ENCODE assay signal across 18 cellular contexts in the genomic region with DNA sequence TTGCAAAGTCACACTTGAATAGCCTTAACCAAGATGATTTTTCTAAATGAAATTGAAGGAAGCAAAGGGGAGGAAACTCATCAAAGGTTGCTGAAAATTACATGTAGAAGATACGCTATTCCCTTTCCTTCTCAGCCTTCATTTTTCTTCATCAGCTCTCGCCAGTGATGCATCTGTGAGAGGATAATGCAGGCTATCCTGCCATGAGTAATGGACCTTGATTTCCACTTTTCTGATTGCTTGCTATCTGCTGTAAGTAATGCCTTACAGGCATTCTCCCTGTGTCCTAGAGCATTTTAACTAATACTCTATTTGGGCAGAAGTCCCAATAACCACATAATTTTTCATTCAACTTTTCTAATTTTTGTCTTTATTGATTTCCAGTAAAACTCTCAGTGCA.
A peak's percentile ranks its signal among the peaks of the same experiment; 100 is the strongest.
DNase-seq lines count a peak whose midpoint lies in the region; ATAC-seq and TF ChIP-seq lines count a peak whose summit lies in the region.
"Had no signal": no experiment of that assay in that cellular context is flagged by ENCODE, and none has a peak within 500 bp of the region (broad histone marks: within the 10 kb centered on the region; RNA-seq: fewer than 3 reads in every experiment).

No MANE protein-coding gene starts in this region.

- WGBS in SK-N-SH (ENCODE audit: low lambda C conversion rate), result 89% methylated on average over 2 of the region's 2 CpGs

- H3K9me2 ChIP-seq in SK-N-SH, result no peaks in the 10 kb centered on the region

- H3K9me3 ChIP-seq in SK-N-SH, result no peaks in the 10 kb centered on the region
- H3K9me3 ChIP-seq in CD4-positive, alpha-beta T cell (ENCODE audit: control insufficient read depth, low read length), result no peaks in the 10 kb centered on the region
- no peaks in the 10 kb centered on the region for H3K9me3 ChIP-seq in T-helper 17 cell (ENCODE audit: control insufficient read depth, low read length, poor library complexity, severe bottlenecking)
- no peaks in the 10 kb centered on the region for H3K9me3 ChIP-seq in naive thymus-derived CD4-positive, alpha-beta T cell (ENCODE audit: control insufficient read depth in 2 of 3, low read length in 3 of 3)
- H3K9me3 ChIP-seq: A549 had no signal

- POLR2A ChIA-PET in SK-N-SH (lab: Yijun Ruan, JAX), result no interaction called here
- POLR2A ChIA-PET in CD4-positive, alpha-beta T cell (lab: Charles Lee), result interaction anchor here (0.8 to 2.0 kb wide), 3 partner anchors 9 to 86 kb away, joined by 3 to 8 read pairs (median 7); no protein-coding TSS in a partner anchor
- POLR2A ChIA-PET in naive thymus-derived CD4-positive, alpha-beta T cell (lab: Charles Lee), result interaction anchor here (0.8 kb wide), 1 partner anchor 55 kb away, joined by 9 read pairs; no protein-coding TSS in a partner anchor

- no peaks in the 10 kb centered on the region for H3F3A ChIP-seq in SK-N-SH (replicated peaks; ENCODE audit: insufficient read depth)

- H3K9ac ChIP-seq in SK-N-SH, result no peak overlapping the region

- no peak for ATAC-seq in SK-N-SH treated with all-trans-retinoic acid at 6 μM for 48 hours
- ATAC-seq in CD4-positive, alpha-beta T cell (ENCODE audit: poor library complexity), result no peak
- no peak for ATAC-seq in T-helper 17 cell
- no peak for ATAC-seq in naive thymus-derived CD4-positive, alpha-beta T cell
- no peak for ATAC-seq in HG03095 (IDR thresholded peaks at IDR 0.05; ENCODE audit: unreplicated experiment)
- ATAC-seq: A549 had no signal

- no peaks in the 10 kb centered on the region for H3K36me3 ChIP-seq in SK-N-SH (replicated peaks in 1 of 2; ENCODE audit: control insufficient read depth in 1 of 2, insufficient read depth in 2 of 2, low read length in 1 of 2)
- H3K36me3 ChIP-seq in naive thymus-derived CD4-positive, alpha-beta T cell (ENCODE audit: control insufficient read depth in 2 of 3, insufficient read depth in 3 of 3, low read length in 3 of 3), result no peaks in the 10 kb centered on the region

- peaks cover 0 to 17% of the 10 kb centered on the region in 2 experiments; a peak in 3 of 4 replicates for H3K4me1 ChIP-seq in SK-N-SH (ENCODE audit: control insufficient read depth in 1 of 2, insufficient read depth in 2 of 2, low read depth in 1 of 2, low read length in 1 of 2)
- peaks cover 6 to 23% of the 10 kb centered on the region in 2 donors for H3K4me1 ChIP-seq in naive thymus-derived CD4-positive, alpha-beta T cell (ENCODE audit: control insufficient read depth in 2 of 2, insufficient read depth in 2 of 2, low read length in 2 of 2)

- DNase-seq in SK-N-SH (no peak), T-helper 17 cell (no peak), AG20443 (ENCODE audit: low spot score) (no peak)
- DNase-seq in CD4-positive, alpha-beta T cell, result no peak
- no peak for DNase-seq in naive thymus-derived CD4-positive, alpha-beta T cell
- DNase-seq: AML-193, EL, H7, Karpas-422, NCI-H1105 treated with DMSO at 0.1 percent for 48 hours, NCI-H2081, NCI-H2227 treated with DMSO at 0.1 percent for 48 hours, NCI-H526, PC-9 had no signal

- TF ChIP-seq RAD21 in SK-N-SH (IDR thresholded peaks at IDR 0.05; ENCODE audit: low read length), result no peak

- no peaks in the 10 kb centered on the region for H3K79me2 ChIP-seq in SK-N-SH (ENCODE audit: insufficient read depth)

- no peak for TF ChIP-seq EP300 in SK-N-SH (IDR thresholded peaks at IDR 0.05; ENCODE audit: borderline replicate concordance in 1 of 2, low read depth in 1 of 2, low read length in 1 of 2)

- H3K4me2 ChIP-seq in SK-N-SH, result no peak overlapping the region
- H3K4me2 ChIP-seq: A549, PC-9 had no signal

- H3K27me3 ChIP-seq in SK-N-SH (ENCODE audit: insufficient read depth), result no peaks in the 10 kb centered on the region
- no peaks in the 10 kb centered on the region for H3K27me3 ChIP-seq in CD4-positive, alpha-beta T cell (ENCODE audit: control insufficient read depth, insufficient read depth, low read length)
- no peaks in the 10 kb centered on the region for H3K27me3 ChIP-seq in naive thymus-derived CD4-positive, alpha-beta T cell (ENCODE audit: control insufficient read depth in 2 of 2, insufficient read depth in 2 of 2, low read length in 2 of 2)

- no peak overlapping the region for H2AFZ ChIP-seq in SK-N-SH (ENCODE audit: low read depth)
- H2AFZ ChIP-seq: PC-9 had no signal

- no peaks in the 10 kb centered on the region for H3K9me3 Mint-ChIP-seq in CD4-positive, alpha-beta T cell
- H3K9me3 Mint-ChIP-seq in naive thymus-derived CD4-positive, alpha-beta T cell, result no peaks in the 10 kb centered on the region
- H3K9me3 Mint-ChIP-seq: CD8-positive, alpha-beta T cell had no signal

- H3K36me3 Mint-ChIP-seq in CD4-positive, alpha-beta T cell (ENCODE audit: low read depth), result no peaks in the 10 kb centered on the region
- H3K36me3 Mint-ChIP-seq in T-helper 17 cell (ENCODE audit: low read depth), result no peaks in the 10 kb centered on the region
- peaks cover 0 to 2% (median 0%) of the 10 kb centered on the region in 5 donors for H3K36me3 Mint-ChIP-seq in naive thymus-derived CD4-positive, alpha-beta T cell

- CTCF ChIA-PET in SK-N-SH (lab: Yijun Ruan, JAX), result interaction anchor here (1.1 to 2.5 kb wide), 5 partner anchors 10 to 264 kb away, joined by 3 to 13 read pairs (median 7); no protein-coding TSS in a partner anchor
- CTCF ChIA-PET in CD4-positive, alpha-beta T cell (lab: Charles Lee), result no interaction called here
- CTCF ChIA-PET in naive thymus-derived CD4-positive, alpha-beta T cell (lab: Charles Lee), result interaction anchor here (3.2 kb wide), 1 partner anchor 10 kb away, joined by 16 read pairs; no protein-coding TSS in a partner anchor

- no peaks in the 10 kb centered on the region for H3K27me3 Mint-ChIP-seq in CD4-positive, alpha-beta T cell
- H3K27me3 Mint-ChIP-seq in T-helper 17 cell, result no peaks in the 10 kb centered on the region
- H3K27me3 Mint-ChIP-seq in naive thymus-derived CD4-positive, alpha-beta T cell, result no peaks in the 10 kb centered on the region

- TF ChIP-seq CTCF in SK-N-SH (IDR thresholded peaks at IDR 0.05), result no peak
- TF ChIP-seq CTCF in CD4-positive, alpha-beta T cell (IDR thresholded peaks at IDR 0.05), result no peak

- intact Hi-C loops in CD4-positive, alpha-beta T cell (cut with DNase I, micrococcal nuclease), result no loop called here
- intact Hi-C loops in naive thymus-derived CD4-positive, alpha-beta T cell (cut with micrococcal nuclease), result no loop called here

- H3K4me3 Mint-ChIP-seq in CD4-positive, alpha-beta T cell, result peak overlapping the region; percentile 76
- H3K4me3 Mint-ChIP-seq in T-helper 17 cell, result no peak overlapping the region
- peak overlapping the region in 8 of 10 donors; percentile 16 to 83 (median 76) for H3K4me3 Mint-ChIP-seq in naive thymus-derived CD4-positive, alpha-beta T cell

- no peak overlapping the region for H3K4me3 ChIP-seq in SK-N-SH (ENCODE audit: low read depth in 2 of 2, low read length in 1 of 2)
- no peak overlapping the region for H3K4me3 ChIP-seq in naive thymus-derived CD4-positive, alpha-beta T cell (ENCODE audit: low read length)
- H3K4me3 ChIP-seq: A549, PC-9 had no signal

- H3K27ac ChIP-seq in SK-N-SH (ENCODE audit: low read depth in 2 of 2, low read length in 1 of 2), result no peak overlapping the region
- no peak overlapping the region for H3K27ac ChIP-seq in CD4-positive, alpha-beta T cell (ENCODE audit: low read depth, low read length)
- no peak overlapping the region for H3K27ac ChIP-seq in naive thymus-derived CD4-positive, alpha-beta T cell (ENCODE audit: low read depth, low read length)
- H3K27ac ChIP-seq: A549, PC-9 had no signal

- H4K20me1 ChIP-seq in SK-N-SH (ENCODE audit: insufficient read depth), result no peaks in the 10 kb centered on the region

- H3K4me1 Mint-ChIP-seq in CD4-positive, alpha-beta T cell (ENCODE audit: low read depth), result peaks cover 80% of the 10 kb centered on the region
- H3K4me1 Mint-ChIP-seq in T-helper 17 cell, result peaks cover 37% of the 10 kb centered on the region
- H3K4me1 Mint-ChIP-seq in naive thymus-derived CD4-positive, alpha-beta T cell, result peaks cover 15 to 85% (median 72%) of the 10 kb centered on the region in 7 donors

- no peak overlapping the region for H3K27ac Mint-ChIP-seq in CD4-positive, alpha-beta T cell
- peak overlapping the region; percentile 47 for H3K27ac Mint-ChIP-seq in T-helper 17 cell
- H3K27ac Mint-ChIP-seq in naive thymus-derived CD4-positive, alpha-beta T cell, result peak overlapping the region in 5 of 9 donors; percentile 19 to 73 (median 37)
- H3K27ac Mint-ChIP-seq: CD8-positive, alpha-beta T cell had no signal

TF ChIP-seq in SK-N-SH treated with all-trans-retinoic acid at 6 μM for 48 hours, 23 proteins besides CTCF, POLR2A, EP300 and RAD21:
- TF ChIP-seq TOX (CRISPR knock-in tag; IDR thresholded peaks at IDR 0.05; ENCODE audit: borderline replicate concordance), result no peak
- TF ChIP-seq ISL1 (CRISPR knock-in tag; IDR thresholded peaks at IDR 0.05), result peak; percentile 52

TF ChIP-seq in SK-N-SH, 30 proteins besides CTCF, POLR2A, EP300 and RAD21 (continues in another document):
- TF ChIP-seq RFX5 (IDR thresholded peaks at IDR 0.05; ENCODE audit: low read length), result no peak
- no peak for TF ChIP-seq SMC3 (IDR thresholded peaks at IDR 0.05; ENCODE audit: low read depth, low read length)
- no peak for TF ChIP-seq JUND (IDR thresholded peaks at IDR 0.05)
- TF ChIP-seq REST (IDR thresholded peaks at IDR 0.05; ENCODE audit: low read depth, low read length), result no peak
- no peak for TF ChIP-seq POLR2AphosphoS5 (IDR thresholded peaks at IDR 0.05; ENCODE audit: low read depth, low read length)
